8 cellular contexts compared by ENCODE assay signal in the genomic region with DNA sequence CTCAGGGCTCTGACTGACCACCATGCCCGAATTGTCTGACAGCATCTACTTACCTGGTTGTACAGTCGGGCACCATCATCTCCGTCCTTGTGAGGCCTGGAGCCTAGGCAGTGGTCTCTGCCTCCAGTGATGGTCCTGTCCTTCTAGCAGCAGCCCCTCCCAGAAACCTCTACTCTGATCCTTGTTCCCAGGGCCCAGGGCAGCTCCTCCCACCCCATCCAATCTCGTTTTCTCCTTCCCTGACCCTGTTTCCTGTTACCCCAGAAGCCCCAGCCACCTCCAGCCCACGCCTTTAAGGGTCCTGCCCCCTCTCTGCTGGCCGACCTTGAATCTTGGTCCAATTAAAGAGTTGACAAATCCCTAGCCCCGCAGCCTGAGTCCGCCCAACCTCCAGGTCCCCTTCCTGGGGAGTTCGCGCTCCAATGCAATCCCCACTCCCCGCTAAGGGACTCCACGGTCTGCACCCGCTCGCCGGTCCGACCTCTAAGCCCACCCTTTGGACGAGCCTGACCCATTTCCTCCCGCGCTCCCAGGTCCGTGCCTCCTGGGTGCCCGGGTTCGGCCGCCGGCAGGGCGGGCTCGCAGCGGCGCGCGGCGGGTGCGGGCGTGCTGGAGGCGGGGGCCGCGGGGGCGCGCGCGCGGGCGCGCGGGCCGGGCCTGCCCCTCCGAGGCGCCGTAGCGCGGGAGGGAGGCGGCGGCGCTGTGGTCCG. TPM values are rescaled to one million over a fixed set of nuclear protein-coding genes. Genes with fewer than 3 reads are reported as not detected.
A peak's percentile ranks its signal among the peaks of the same experiment; 100 is the strongest.
DNase-seq lines count a peak whose midpoint lies in the region; ATAC-seq and TF ChIP-seq lines count a peak whose summit lies in the region.

A gene with protein sequence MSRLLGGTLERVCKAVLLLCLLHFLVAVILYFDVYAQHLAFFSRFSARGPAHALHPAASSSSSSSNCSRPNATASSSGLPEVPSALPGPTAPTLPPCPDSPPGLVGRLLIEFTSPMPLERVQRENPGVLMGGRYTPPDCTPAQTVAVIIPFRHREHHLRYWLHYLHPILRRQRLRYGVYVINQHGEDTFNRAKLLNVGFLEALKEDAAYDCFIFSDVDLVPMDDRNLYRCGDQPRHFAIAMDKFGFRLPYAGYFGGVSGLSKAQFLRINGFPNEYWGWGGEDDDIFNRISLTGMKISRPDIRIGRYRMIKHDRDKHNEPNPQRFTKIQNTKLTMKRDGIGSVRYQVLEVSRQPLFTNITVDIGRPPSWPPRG (plus strand): TSS at position 660 of the 710 bp plus-strand sequence. CDS start 1,951 bp downstream, outside the sequence.

- H3K9me3 ChIP-seq in Peyer's patch = no peaks in the 10 kb centered on the region

- H3K4me3 ChIP-seq in AG09309 (ENCODE audit: control insufficient read depth, low read depth, low read length) (peak within 1 kb of the TSS; percentile 68), Peyer's patch (peak within 1 kb of the TSS; percentile 44 to 83 (median 70))

- H3K4me1 ChIP-seq in Peyer's patch = peaks cover 10 to 55% (median 14%) of the 10 kb centered on the region in 4 donors

- TF ChIP-seq CTCF in AG09309 (IDR thresholded peaks at IDR 0.05; ENCODE audit: control insufficient read depth, insufficient read depth, low read depth, low read length, missing control alignments) (no peak), Peyer's patch (IDR thresholded peaks at IDR 0.05) (no peak)

- no peak for DNase-seq in AG09309 (ENCODE audit: low read depth)
- peak; percentile 73 for DNase-seq in GM19240 (ENCODE audit: insufficient read length, low spot score)
- DNase-seq in Peyer's patch = peak in 2 of 3 donors; percentile 61 to 73
- peak; percentile 76 for DNase-seq in astrocyte of the hippocampus (ENCODE audit: low read depth, low spot score)
- DNase-seq in hypothalamus (lab: John Stamatoyannopoulos, UW) = peak in 30 of 51 donors; percentile 8 to 74 (median 37)
- DNase-seq in renal cortical epithelial cell (ENCODE audit: low read depth) = no peak

- no peaks in the 10 kb centered on the region for H3K27me3 ChIP-seq in Peyer's patch

- no peak for ATAC-seq in HG02981 (IDR thresholded peaks at IDR 0.05; ENCODE audit: unreplicated experiment)
- ATAC-seq in HG02763 (IDR thresholded peaks at IDR 0.05; ENCODE audit: unreplicated experiment) = no peak

- no peak for TF ChIP-seq POLR2A in Peyer's patch (IDR thresholded peaks at IDR 0.05)

- peaks cover 0 to 25% (median 0%) of the 10 kb centered on the region in 3 donors for H3K36me3 ChIP-seq in Peyer's patch

- peak within 1 kb of the TSS in 3 of 4 donors; percentile 41 to 66 (median 62) for H3K27ac ChIP-seq in Peyer's patch

RNA-seq across cellular contexts. Expression of the gene that starts here (rescaled TPM):
- total RNA-seq in Peyer's patch (10 to 100 TPM in 3 of 4 donors, 1 to 10 TPM in 1; 8.2 to 28.9 (median 22.2) TPM), renal cortical epithelial cell (36.8 and 65.8 TPM in 2 replicates)

Comparison
In these comparisons a context has a peak if more than half of its experiments do, and no peak if none do; other contexts are left out.
1. DNase-seq: peak in GM19240 (single experiment), Peyer's patch (2 of 3), astrocyte of the hippocampus (single experiment) and hypothalamus (30 of 51); none in AG09309 (single experiment) and renal cortical epithelial cell (single experiment).